18 cellular contexts compared by ENCODE assay signal in the genomic region with DNA sequence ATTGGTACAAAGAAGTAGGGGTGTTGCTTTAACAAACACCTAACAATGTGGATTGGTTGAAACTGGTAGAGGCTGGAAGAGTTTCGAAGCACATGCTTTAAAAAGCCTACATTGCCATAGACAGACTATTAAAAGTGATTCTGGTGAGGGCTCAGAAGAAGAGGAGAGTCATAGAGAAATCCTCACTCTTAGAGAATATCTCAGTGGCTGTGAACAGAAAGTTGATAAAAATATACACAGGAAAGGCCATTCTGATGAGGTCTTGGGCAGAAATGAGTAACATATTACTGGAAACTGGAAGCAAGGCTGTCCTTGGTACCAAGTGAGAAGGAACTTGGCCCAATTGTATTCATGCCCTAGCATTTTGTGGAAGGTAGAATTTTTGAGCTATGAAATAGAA.
A peak's percentile ranks its signal among the peaks of the same experiment; 100 is the strongest.
DNase-seq lines count a peak whose midpoint lies in the region; ATAC-seq and TF ChIP-seq lines count a peak whose summit lies in the region.
"Had no signal": no experiment of that assay in that cellular context is flagged by ENCODE, and none has a peak within 500 bp of the region (broad histone marks: within the 10 kb centered on the region; RNA-seq: fewer than 3 reads in every experiment).

No MANE protein-coding gene starts in this region.

- intact Hi-C loops in natural killer cell (cut with micrococcal nuclease) (no loop called here), ovary (cut with DNase I) (no loop called here), prostate gland (cut with DNase I) (no loop called here)

- TF ChIP-seq EP300 in ovary (IDR thresholded peaks at IDR 0.05): no peak

- peaks cover 3 to 6% of the 10 kb centered on the region in 2 donors for H3K27me3 Mint-ChIP-seq in natural killer cell treated with Interleukin-12 subunit alpha and Interleukin-12 subunit beta and Interleukin-15 and Interleukin-18, amount 100 ng/mL, for 72 hours
- no peaks in the 10 kb centered on the region for H3K27me3 Mint-ChIP-seq in natural killer cell (ENCODE audit: low read depth in 2 of 2)

- H3K9me3 ChIP-seq in thoracic aorta (no peaks in the 10 kb centered on the region), ovary (no peaks in the 10 kb centered on the region), prostate gland (no peaks in the 10 kb centered on the region)
- H3K9me3 ChIP-seq: tibial artery had no signal

- ATAC-seq in natural killer cell treated with Interleukin-12 subunit alpha and Interleukin-12 subunit beta and Interleukin-15 and Interleukin-18, amount 100 ng/mL, for 72 hours: peak; percentile 33 to 43
- no peak for ATAC-seq in natural killer cell
- ATAC-seq in HG02610 (IDR thresholded peaks at IDR 0.05; ENCODE audit: unreplicated experiment): peak; percentile 86
- ATAC-seq in HG03159 (IDR thresholded peaks at IDR 0.05; ENCODE audit: unreplicated experiment): peak; percentile 80
- no peak for ATAC-seq in thoracic aorta (ENCODE audit: insufficient number of reproducible peaks, low FRiP score, low read depth)
- ATAC-seq: effector memory CD8-positive, alpha-beta T cell had no signal

- TF ChIP-seq POLR2A in ovary (IDR thresholded peaks at IDR 0.05): no peak
- no peak for TF ChIP-seq POLR2A in prostate gland (IDR thresholded peaks at IDR 0.05)

- no peaks in the 10 kb centered on the region for H3K4me1 Mint-ChIP-seq in natural killer cell treated with Interleukin-12 subunit alpha and Interleukin-12 subunit beta and Interleukin-15 and Interleukin-18, amount 100 ng/mL, for 72 hours (ENCODE audit: low read depth in 2 of 2)
- H3K4me1 Mint-ChIP-seq in natural killer cell: no peaks in the 10 kb centered on the region

- H3K9me3 Mint-ChIP-seq in natural killer cell treated with Interleukin-12 subunit alpha and Interleukin-12 subunit beta and Interleukin-15 and Interleukin-18, amount 100 ng/mL, for 72 hours: peaks cover 7% of the 10 kb centered on the region
- H3K9me3 Mint-ChIP-seq in natural killer cell: no peaks in the 10 kb centered on the region

- no peak overlapping the region for H3K4me3 Mint-ChIP-seq in natural killer cell treated with Interleukin-12 subunit alpha and Interleukin-12 subunit beta and Interleukin-15 and Interleukin-18, amount 100 ng/mL, for 72 hours
- no peak overlapping the region for H3K4me3 Mint-ChIP-seq in natural killer cell
- H3K4me3 Mint-ChIP-seq: effector memory CD8-positive, alpha-beta T cell; HFFc6 had no signal

- DNase-seq in natural killer cell treated with Interleukin-12 subunit alpha and Interleukin-12 subunit beta and Interleukin-15 and Interleukin-18, amount 100 ng/mL, for 72 hours (ENCODE audit: low spot score): no peak
- DNase-seq in natural killer cell (no peak), thoracic aorta (ENCODE audit: low spot score) (no peak), ovary (no peak), prostate gland (ENCODE audit: low spot score) (no peak)
- DNase-seq in NK-92 treated with Interleukin-12 subunit alpha and Interleukin-12 subunit beta, amount 100 ng/mL, for 24 hours (lab: John Stamatoyannopoulos, UW): no peak
- DNase-seq: activated gamma-delta T cell; effector memory CD8-positive, alpha-beta T cell; HFFc6; KBM-7; midbrain; NCI-H1417 treated with DMSO at 0.1 percent for 48 hours; NCI-H69; tibial artery had no signal

- no peak for TF ChIP-seq CTCF in natural killer cell (IDR thresholded peaks at IDR 0.05)
- no peak for TF ChIP-seq CTCF in thoracic aorta (IDR thresholded peaks at IDR 0.05)
- TF ChIP-seq CTCF in ovary (IDR thresholded peaks at IDR 0.05): no peak
- TF ChIP-seq CTCF in prostate gland (IDR thresholded peaks at IDR 0.05): no peak

- H3K4me3 ChIP-seq in thoracic aorta (no peak overlapping the region), ovary (no peak overlapping the region), prostate gland (no peak overlapping the region)
- H3K4me3 ChIP-seq: tibial artery had no signal

- 87 to 95% (median 88%) methylated on average over 1 of the region's 1 CpG for WGBS in ovary, 3 donors
- 85% methylated on average over 1 of the region's 1 CpG for WGBS in prostate gland

- H3K27ac Mint-ChIP-seq in natural killer cell treated with Interleukin-12 subunit alpha and Interleukin-12 subunit beta and Interleukin-15 and Interleukin-18, amount 100 ng/mL, for 72 hours: no peak overlapping the region
- no peak overlapping the region for H3K27ac Mint-ChIP-seq in natural killer cell
- H3K27ac Mint-ChIP-seq: effector memory CD8-positive, alpha-beta T cell; HFFc6 had no signal

- H3K27me3 ChIP-seq in thoracic aorta (replicated peaks; ENCODE audit: insufficient read depth) (no peaks in the 10 kb centered on the region), ovary (no peaks in the 10 kb centered on the region), prostate gland (replicated peaks; ENCODE audit: insufficient read depth) (no peaks in the 10 kb centered on the region)
- H3K27me3 ChIP-seq: tibial artery had no signal

- peaks cover 0 to 53% of the 10 kb centered on the region in 2 donors for H3K4me1 ChIP-seq in thoracic aorta (ENCODE audit: control insufficient read depth in 1 of 2, low read depth in 2 of 2)
- no peaks in the 10 kb centered on the region for H3K4me1 ChIP-seq in ovary (ENCODE audit: insufficient read depth)
- H3K4me1 ChIP-seq in prostate gland (replicated peaks): no peaks in the 10 kb centered on the region
- H3K4me1 ChIP-seq: parathyroid adenoma had no signal

- no peaks in the 10 kb centered on the region for H3K36me3 Mint-ChIP-seq in natural killer cell treated with Interleukin-12 subunit alpha and Interleukin-12 subunit beta and Interleukin-15 and Interleukin-18, amount 100 ng/mL, for 72 hours
- no peaks in the 10 kb centered on the region for H3K36me3 Mint-ChIP-seq in natural killer cell

- H3K36me3 ChIP-seq in thoracic aorta: no peaks in the 10 kb centered on the region
- no peaks in the 10 kb centered on the region for H3K36me3 ChIP-seq in ovary
- no peaks in the 10 kb centered on the region for H3K36me3 ChIP-seq in prostate gland
- H3K36me3 ChIP-seq: tibial artery had no signal

- H3K27ac ChIP-seq in thoracic aorta (peak overlapping the region; percentile 6 to 47), ovary (no peak overlapping the region), prostate gland (no peak overlapping the region)
- H3K27ac ChIP-seq: 22Rv1, parathyroid adenoma, tibial artery had no signal

Comparison
In these comparisons a context has a peak if more than half of its experiments do, and no peak if none do; other contexts are left out.
1. ATAC-seq: peak in natural killer cell treated with Interleukin-12 subunit alpha and Interleukin-12 subunit beta and Interleukin-15 and Interleukin-18, amount 100 ng/mL, for 72 hours (2 of 2), HG02610 (single experiment) and HG03159 (single experiment); none in natural killer cell (0 of 3) and thoracic aorta (single experiment).
2. H3K27ac ChIP-seq: peak in thoracic aorta (2 of 2); none in ovary (0 of 2) and prostate gland (0 of 2).